In the genomic region with DNA sequence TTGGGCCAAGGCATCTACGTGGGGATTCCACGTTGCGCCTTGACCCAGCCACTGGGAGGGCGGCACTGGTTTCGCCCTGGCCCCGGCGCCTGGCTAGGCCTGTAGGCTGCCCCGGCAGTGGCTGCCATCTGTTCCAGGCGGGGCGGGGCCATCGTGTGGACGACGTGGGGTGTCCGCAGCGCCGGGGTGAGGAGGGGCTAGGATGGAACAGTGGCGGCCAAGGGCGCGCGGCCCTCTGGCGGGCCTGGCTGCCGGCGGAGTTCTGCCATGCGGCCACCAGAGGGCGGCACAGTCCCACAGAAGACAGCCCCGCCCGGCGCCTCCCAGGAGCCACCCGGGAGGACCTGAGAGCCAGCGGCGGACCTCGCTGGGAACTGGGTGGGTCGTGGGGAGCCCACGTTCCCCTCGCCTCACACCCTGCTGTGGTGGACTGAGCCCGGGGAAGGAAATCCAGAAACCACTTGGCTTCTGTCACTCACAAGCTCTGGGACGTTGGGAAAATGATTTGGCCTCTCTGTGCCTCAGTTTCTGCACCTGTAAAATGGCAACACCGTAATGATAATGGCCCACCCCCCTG, we compare ENCODE assay signal across 8 cellular contexts. TPM values are rescaled to one million over a fixed set of nuclear protein-coding genes. Genes with fewer than 3 reads are reported as not detected.
DNase-seq lines count a peak whose midpoint lies in the region; ATAC-seq, FAIRE-seq and TF ChIP-seq lines count a peak whose summit lies in the region.

No MANE protein-coding gene starts in this region.

- H2BK12ac ChIP-seq in H1 (ENCODE audit: low read depth, low read length) (peak overlapping the region; percentile 82; the same call in 1 of the 2 replicates), mesenchymal stem cell (ENCODE audit: low read length in 2 of 2) (no peak overlapping the region)

- peak; percentile 82 to 96 (median 84) for TF ChIP-seq CTCF in H1 (IDR thresholded peaks at IDR 0.05; ENCODE audit: control extremely low read depth in 1 of 3, insufficient read depth in 1 of 3, low read depth in 1 of 3, low read length in 3 of 3)

- H3K4me2 ChIP-seq in H1 (ENCODE audit: insufficient read depth in 1 of 2, low read depth in 2 of 2, low read length in 2 of 2): peak overlapping the region in 1 of 2 experiments; percentile 59; a peak in 3 of 4 replicates
- peak overlapping the region; percentile 9 for H3K4me2 ChIP-seq in mesenchymal stem cell (ENCODE audit: low read length, poor library complexity, severe bottlenecking)

- H2BK5ac ChIP-seq in H1 (ENCODE audit: low read depth, low read length) (no peak overlapping the region; the same call in 1 of the 2 replicates), mesenchymal stem cell (ENCODE audit: low read depth, low read length, poor library complexity, severe bottlenecking) (no peak overlapping the region)

- 15% methylated on average over 37 of the region's 38 CpGs; no CpG with 5 or more reads in 1 of the 2 experiments for WGBS in H1 (ENCODE audit: extremely low coverage in 1 of 2, insufficient coverage in 1 of 2, insufficient read length in 1 of 2, insufficient replicate concordance in 2 of 2, low coverage in 1 of 2, low lambda C conversion rate in 2 of 2, missing lambda C conversion rate in 1 of 2), 2 experiments
- WGBS in mesenchymal stem cell: 16% methylated on average over 30 of the region's 38 CpGs

- no peaks in the 10 kb centered on the region for H3K27me3 ChIP-seq in H1 (replicated peaks in 1 of 4; ENCODE audit: control insufficient read depth in 3 of 4, extremely low read depth in 1 of 4, insufficient read depth in 3 of 4, low read length in 3 of 4)
- H3K27me3 ChIP-seq in mesenchymal stem cell (ENCODE audit: control insufficient read depth in 1 of 2, insufficient read depth in 1 of 2, low read length in 2 of 2): peaks cover 43 to 75% of the 10 kb centered on the region in 2 experiments

- no peak for TF ChIP-seq EP300 in H1 (IDR thresholded peaks at IDR 0.05; ENCODE audit: borderline replicate concordance in 1 of 2, low read depth in 2 of 2, low read length in 2 of 2)

- H3K23ac ChIP-seq in H1 (ENCODE audit: insufficient read length) (no peak overlapping the region), mesenchymal stem cell (ENCODE audit: low read length in 2 of 2) (no peak overlapping the region)

- peak overlapping the region; percentile 92; the same call in 1 of the 2 replicates for H2BK20ac ChIP-seq in H1 (ENCODE audit: low read length)

- no peak overlapping the region for H3K4ac ChIP-seq in H1 (replicated peaks; ENCODE audit: insufficient read length, low read depth, low read length)
- H3K4ac ChIP-seq in mesenchymal stem cell (ENCODE audit: low read depth in 1 of 2, low read length in 2 of 2): no peak overlapping the region

- no peaks in the 10 kb centered on the region for H3K79me2 ChIP-seq in H1 (ENCODE audit: control insufficient read depth in 1 of 2, insufficient read depth in 2 of 2, low read length in 2 of 2)

- H4K20me1 ChIP-seq in H1 (replicated peaks in 1 of 2; ENCODE audit: control insufficient read depth in 1 of 2, insufficient read depth in 2 of 2, low read length in 2 of 2): no peaks in the 10 kb centered on the region

- H3K79me1 ChIP-seq in H1 (ENCODE audit: low read depth, low read length) (no peaks in the 10 kb centered on the region), mesenchymal stem cell (replicated peaks; ENCODE audit: low read length, poor library complexity, severe bottlenecking) (no peaks in the 10 kb centered on the region)

- no peak for ATAC-seq in GM18868 (IDR thresholded peaks at IDR 0.05; ENCODE audit: unreplicated experiment)

- TF ChIP-seq RAD21 in H1 (IDR thresholded peaks at IDR 0.05 in 1 of 2, conservative IDR thresholded peaks at IDR 0.05 in 1 of 2; ENCODE audit: low read depth in 2 of 2, low read length in 2 of 2): peak; percentile 95 to 97

- H3K4me3 ChIP-seq in H1 (ENCODE audit: extremely low read depth in 1 of 4, insufficient read depth in 2 of 4, low read depth in 3 of 4, low read length in 4 of 4) (peak overlapping the region in 1 of 4 experiments; percentile 13; a peak in 1 of 8 replicates), mesenchymal stem cell (ENCODE audit: insufficient read depth in 1 of 2, low read depth in 1 of 2, low read length in 2 of 2) (no peak overlapping the region)

- H3K18ac ChIP-seq in H1 (ENCODE audit: extremely low read depth, low read length) (no peak overlapping the region; the same call in 1 of the 2 replicates), mesenchymal stem cell (ENCODE audit: low read depth in 1 of 2, low read length in 2 of 2) (no peak overlapping the region)

- H3K27ac ChIP-seq in H1 (ENCODE audit: low read depth, low read length) (no peak overlapping the region), mesenchymal stem cell (ENCODE audit: low read length, poor library complexity, severe bottlenecking) (no peak overlapping the region)

- peak overlapping the region; percentile 91 for H2AFZ ChIP-seq in H1 (ENCODE audit: low read length)
- H2AFZ ChIP-seq in mesenchymal stem cell (ENCODE audit: low read depth, low read length): no peak overlapping the region

- H3K14ac ChIP-seq in H1 (ENCODE audit: insufficient read length) (no peak overlapping the region), mesenchymal stem cell (ENCODE audit: low read length in 2 of 2) (no peak overlapping the region)

- peak overlapping the region; percentile 92 for H4K91ac ChIP-seq in H1 (replicated peaks; ENCODE audit: insufficient read length, low read length)
- H4K91ac ChIP-seq in mesenchymal stem cell (ENCODE audit: low read length): no peak overlapping the region

- TF ChIP-seq POLR2A in H1 (IDR thresholded peaks at IDR 0.05; ENCODE audit: control extremely low read depth in 1 of 2, low read depth in 2 of 2, low read length in 2 of 2): no peak

- peaks cover 0 to 4% (median 0%) of the 10 kb centered on the region in 4 experiments; a peak in 2 of 7 replicates for H3K4me1 ChIP-seq in H1 (replicated peaks in 1 of 4; ENCODE audit: control insufficient read depth in 3 of 4, insufficient read depth in 4 of 4, low read length in 3 of 4)
- peaks cover 5% of the 10 kb centered on the region for H3K4me1 ChIP-seq in mesenchymal stem cell (ENCODE audit: control insufficient read depth, insufficient read depth, low read depth, low read length)

- H3K23me2 ChIP-seq in H1 (ENCODE audit: low read depth, low read length): no peaks in the 10 kb centered on the region

- H2BK15ac ChIP-seq in H1 (ENCODE audit: low read length): peak overlapping the region; percentile 99
- no peak overlapping the region for H2BK15ac ChIP-seq in mesenchymal stem cell (ENCODE audit: low read depth, poor library complexity, severe bottlenecking)

- no peak for FAIRE-seq in H1 (lab: Jason Lieb, UNC)

- DNase-seq in CD1c-positive myeloid dendritic cell (ENCODE audit: extremely low spot score) (peak; percentile 81), HEK293T (ENCODE audit: extremely low spot score) (peak; percentile 91), NCI-H774 (lab: John Stamatoyannopoulos, UW) (peak; percentile 85), H1 (ENCODE audit: low read depth in 1 of 2, low spot score in 2 of 2) (peak; percentile 29 to 94), mesenchymal stem cell (peak; percentile 61)
- peak; percentile 38 to 67 for DNase-seq in activated CD8-positive, alpha-beta memory T cell treated with anti-CD3 and anti-CD28 coated beads for 1 hour (ENCODE audit: extremely low read depth in 1 of 2, low read depth in 1 of 2)
- peak; percentile 48 to 63 for DNase-seq in stimulated activated CD8-positive, alpha-beta memory T cell treated with anti-CD3 and anti-CD28 coated beads, Interleukin-2, amount 100 ng/mL, for 1 hour (ENCODE audit: low read depth in 2 of 2)

- H3K36me3 ChIP-seq in H1 (ENCODE audit: control insufficient read depth in 2 of 4, insufficient read depth in 4 of 4, low read length in 3 of 4) (no peaks in the 10 kb centered on the region), mesenchymal stem cell (ENCODE audit: control insufficient read depth in 1 of 2, insufficient read depth in 2 of 2, low read depth in 1 of 2, low read length in 2 of 2) (no peaks in the 10 kb centered on the region)

- CTCF ChIA-PET in HEK293T (lab: Yijun Ruan, JAX): interaction anchor here (1.5 kb wide), 1 partner anchor 490 kb away, joined by 6 read pairs; no protein-coding TSS in a partner anchor
- CTCF ChIA-PET in H1 (lab: Charles Lee; ENCODE audit: partially characterized antibody): interaction anchor here (0.7 to 3.8 kb wide), 47 partner anchors 8 to 511 kb away, joined by 3 to 19 read pairs (median 4); no protein-coding TSS in a partner anchor

- no peak overlapping the region for H3K56ac ChIP-seq in H1 (replicated peaks; ENCODE audit: insufficient read length, low read depth, low read length)

- H3K9me3 ChIP-seq in H1 (ENCODE audit: insufficient read depth in 2 of 2, low read depth in 1 of 2, low read length in 1 of 2): no peaks in the 10 kb centered on the region
- H3K9me3 ChIP-seq in mesenchymal stem cell (ENCODE audit: control insufficient read depth, low read length): no peaks in the 10 kb centered on the region

- no peak overlapping the region for H2AK5ac ChIP-seq in H1 (ENCODE audit: low read depth, low read length)
- H2AK5ac ChIP-seq in mesenchymal stem cell (ENCODE audit: low read length, severe bottlenecking): no peak overlapping the region

- H4K8ac ChIP-seq in H1 (ENCODE audit: extremely low read depth, insufficient read depth, low read length) (peak overlapping the region; percentile 66; the same call in 1 of the 2 replicates), mesenchymal stem cell (ENCODE audit: low read length) (no peak overlapping the region)

- POLR2A ChIA-PET in HEK293T (lab: Yijun Ruan, JAX): no interaction called here
- POLR2A ChIA-PET in H1 (lab: Charles Lee; ENCODE audit: partially characterized antibody): no interaction called here

- H4K5ac ChIP-seq in H1 (ENCODE audit: insufficient read length, low read depth, low read length): no peak overlapping the region

- peak overlapping the region; percentile 29 for H2BK120ac ChIP-seq in H1 (replicated peaks; ENCODE audit: low read depth, low read length)
- no peak overlapping the region for H2BK120ac ChIP-seq in mesenchymal stem cell (ENCODE audit: low read depth, low read length)

- H3K9ac ChIP-seq in H1 (replicated peaks in 1 of 4; ENCODE audit: extremely low read depth in 1 of 4, low read depth in 3 of 4, low read length in 3 of 4): no peak overlapping the region
- H3K9ac ChIP-seq in mesenchymal stem cell (ENCODE audit: low read length): peak overlapping the region; percentile 38

TF ChIP-seq in H1, 55 proteins besides CTCF, POLR2A, EP300 and RAD21 (continues in another document):
- no peak for TF ChIP-seq POLR2AphosphoS5 (IDR thresholded peaks at IDR 0.05; ENCODE audit: low read depth, low read length)

RNA-seq across cellular contexts. Expression of gene RAPGEF1, which starts 22.6 kb away (rescaled TPM):
- total RNA-seq in H1 (2021; fragmentation: NEBNext Ultra II Directional; extraction: Animal tissue kit (Norgen Biotek cat#: 25700)): 73.8 and 78.9 TPM in 2 replicates
- 29.7 and 38.2 TPM in 2 replicates for polyA plus RNA-seq in H1 (2011; rRNA removed)
- 28.4 TPM for polyA plus RNA-seq in H1 (2011; cell fraction: cytosol; rRNA removed)
- 54.3 TPM for polyA plus RNA-seq in H1 (2011; cell fraction: nucleus; rRNA removed)
- 39.8 to 47.1 TPM (median 45.5 TPM) in 4 replicates for polyA plus RNA-seq in H1 (2012, experiment 1 of 2)
- 36.6 TPM for polyA plus RNA-seq in H1 (2012, experiment 2 of 2)
- polyA plus RNA-seq in H1 (2013, experiment 1 of 2): 43.6 TPM
- 46.5 TPM for polyA plus RNA-seq in H1 (2013, experiment 2 of 2)
- polyA minus RNA-seq in H1 (2011; rRNA and poly(A)+ RNA removed): 30.4 and 36.4 TPM in 2 replicates
- 22.6 TPM for polyA minus RNA-seq in H1 (2011; cell fraction: cytosol; rRNA and poly(A)+ RNA removed)
- polyA minus RNA-seq in H1 (2011; cell fraction: nucleus; rRNA and poly(A)+ RNA removed): 22.7 TPM
- polyA plus RNA-seq in mesenchymal stem cell (2013, experiment 1 of 2): 27.5 TPM
- polyA plus RNA-seq in mesenchymal stem cell (2013, experiment 2 of 2): 26.0 TPM
